23 cellular contexts compared by ENCODE assay signal in the genomic region with DNA sequence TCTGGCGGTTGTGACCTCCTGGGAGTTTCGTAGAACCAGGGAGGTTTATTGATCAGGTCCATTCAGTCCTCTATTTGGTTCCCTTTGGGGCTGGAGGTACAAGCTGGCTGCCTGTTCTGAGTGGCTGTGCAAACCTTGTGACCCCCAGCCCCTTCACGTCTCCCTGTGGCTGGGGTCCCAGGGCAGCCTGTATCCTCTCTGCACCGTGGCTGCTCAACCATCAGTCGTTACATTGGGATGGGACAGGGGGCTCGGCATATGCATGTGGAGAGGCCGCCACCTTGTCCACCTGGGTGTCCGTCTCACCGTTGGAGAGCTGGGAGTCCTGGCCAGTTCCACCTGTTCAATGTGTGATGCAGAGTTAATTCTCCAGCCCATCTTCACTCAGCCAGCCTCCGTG.
DNase-seq lines count a peak whose midpoint lies in the region; ATAC-seq and TF ChIP-seq lines count a peak whose summit lies in the region.
"Had no signal": no experiment of that assay in that cellular context is flagged by ENCODE, and none has a peak within 500 bp of the region (broad histone marks: within the 10 kb centered on the region; RNA-seq: fewer than 3 reads in every experiment).

No MANE protein-coding gene starts in this region.

- H3K18ac ChIP-seq in H9 (ENCODE audit: insufficient read length, low read depth, low read length) (no peak overlapping the region), mesendoderm (ENCODE audit: low read length) (no peak overlapping the region)

- H3K14ac ChIP-seq in H9 (ENCODE audit: insufficient read depth, low read length) = no peak overlapping the region

- H3K4ac ChIP-seq in H9 (ENCODE audit: low read depth, low read length) = no peak overlapping the region
- no peak overlapping the region for H3K4ac ChIP-seq in mesendoderm (ENCODE audit: low read depth, low read length)

- H3K4me2 ChIP-seq in H9 (ENCODE audit: insufficient read depth, insufficient read length, low read length) = no peak overlapping the region
- H3K4me2 ChIP-seq in mesendoderm (ENCODE audit: low read length) = no peak overlapping the region
- H3K4me2 ChIP-seq: A549; BLaER1 treated with 17β-estradiol and CSF1 and Interleukin-3, amounts not matched to agents 10 nM and 100 nM had no signal

- no peak for TF ChIP-seq CTCF in H9 (conservative IDR thresholded peaks at IDR 0.05)
- TF ChIP-seq CTCF in WTC11 (IDR thresholded peaks at IDR 0.05) = no peak
- no peak for TF ChIP-seq CTCF in sigmoid colon (IDR thresholded peaks at IDR 0.05)

- POLR2A ChIA-PET in WTC11 (lab: Charles Lee) = no interaction called here

- H3K79me1 ChIP-seq in H9 (ENCODE audit: insufficient read depth, low read depth, low read length, poor library complexity, severe bottlenecking) = no peaks in the 10 kb centered on the region
- no peaks in the 10 kb centered on the region for H3K79me1 ChIP-seq in mesendoderm (ENCODE audit: low read length)

- H3K36me3 Mint-ChIP-seq in H9 (ENCODE audit: insufficient read depth in 1 of 3, low read depth in 3 of 3) = no peaks in the 10 kb centered on the region; a peak in 2 of 7 replicates
- H3K36me3 Mint-ChIP-seq in WTC11 = no peaks in the 10 kb centered on the region

- H3K27me3 Mint-ChIP-seq in H9 (ENCODE audit: low read depth) = no peaks in the 10 kb centered on the region
- H3K27me3 Mint-ChIP-seq in WTC11 (ENCODE audit: low read depth) = no peaks in the 10 kb centered on the region
- H3K27me3 Mint-ChIP-seq: CD4-positive, alpha-beta T cell had no signal

- no CpG with 5 or more reads among the region's 10 CpGs for WGBS in H9 (ENCODE audit: extremely low coverage, insufficient read length, low lambda C conversion rate)
- no CpG with 5 or more reads among the region's 10 CpGs for WGBS in mesendoderm (ENCODE audit: extremely low coverage, insufficient coverage, low lambda C conversion rate)
- WGBS in sigmoid colon, 2 donors = 89 to 97% methylated on average over 10 of the region's 10 CpGs

- no peak overlapping the region for H3K4me3 Mint-ChIP-seq in H9
- H3K4me3 Mint-ChIP-seq in WTC11 = no peak overlapping the region; the same call in 1 of the 2 replicates
- H3K4me3 Mint-ChIP-seq: CD4-positive, alpha-beta T cell had no signal

- H3K4me1 Mint-ChIP-seq in H9 (peaks cover 35 to 46% of the 10 kb centered on the region in 2 experiments), WTC11 (peaks cover 31% of the 10 kb centered on the region)

- H3K23ac ChIP-seq in H9 (ENCODE audit: insufficient read length, low read depth, low read length) (no peak overlapping the region), mesendoderm (ENCODE audit: low read length) (peak overlapping the region; percentile 37)

- H3T11ph ChIP-seq in H9 (ENCODE audit: low read length) = no peak overlapping the region

- no peak for ATAC-seq in WTC11
- no peak for ATAC-seq in HG02610 (IDR thresholded peaks at IDR 0.05; ENCODE audit: unreplicated experiment)
- ATAC-seq: A549, PC-3 had no signal

- no peak overlapping the region for H2BK12ac ChIP-seq in H9 (ENCODE audit: insufficient read length, low read depth, low read length)

- H2BK15ac ChIP-seq in H9 (ENCODE audit: low read depth, low read length) = no peak overlapping the region
- no peak overlapping the region for H2BK15ac ChIP-seq in mesendoderm (replicated peaks; ENCODE audit: low read depth)

- no peak for TF ChIP-seq POLR2A in sigmoid colon (IDR thresholded peaks at IDR 0.05)

- H3K9ac ChIP-seq in H9 (ENCODE audit: extremely low read depth, insufficient read length, low read length) (no peak overlapping the region), mesendoderm (ENCODE audit: low read length) (no peak overlapping the region)
- H3K9ac ChIP-seq: BLaER1 treated with 17β-estradiol and CSF1 and Interleukin-3, amounts not matched to agents 10 nM and 100 nM had no signal

- no peak overlapping the region for H4K5ac ChIP-seq in H9 (ENCODE audit: insufficient read length, low read depth, low read length)
- H4K5ac ChIP-seq in mesendoderm (ENCODE audit: low read length) = no peak overlapping the region

- no peak overlapping the region for H3K27ac ChIP-seq in H9 (ENCODE audit: insufficient read length, low read depth, low read length)
- H3K27ac ChIP-seq in mesendoderm (ENCODE audit: low read depth, low read length) = no peak overlapping the region
- H3K27ac ChIP-seq in sigmoid colon = no peak overlapping the region
- H3K27ac ChIP-seq: A549; BLaER1 treated with 17β-estradiol and CSF1 and Interleukin-3, amounts not matched to agents 10 nM and 100 nM; HL-60; SJSA1 had no signal

- no peak for DNase-seq in H9
- no peak for DNase-seq in WTC11 (ENCODE audit: low spot score)
- DNase-seq in mesendoderm = no peak
- DNase-seq in sigmoid colon = peak; percentile 39
- no peak for DNase-seq in RPMI8226
- no peak for DNase-seq in pons (ENCODE audit: low spot score)
- DNase-seq: AML-193; CD4-positive, alpha-beta T cell; NCI-H1048; NCI-H1417; NCI-H1694; NCI-H2029 treated with DMSO at 0.1 percent for 48 hours; NCI-H446 treated with DMSO at 0.1 percent for 48 hours; NCI-H526; NCI-H82; NK-92 treated with Interleukin-12 subunit alpha and Interleukin-12 subunit beta, amount 100 ng/mL, for 24 hours; PC-3; Right ventricle myocardium superior had no signal

- no peak for TF ChIP-seq EP300 in sigmoid colon (IDR thresholded peaks at IDR 0.05)

- no peak overlapping the region for H4K8ac ChIP-seq in H9 (replicated peaks; ENCODE audit: insufficient read length, low read depth, low read length)
- H4K8ac ChIP-seq in mesendoderm (ENCODE audit: low read depth, low read length) = no peak overlapping the region

- H3K27me3 ChIP-seq in H9 (ENCODE audit: insufficient read depth, low read length) = no peaks in the 10 kb centered on the region
- no peaks in the 10 kb centered on the region for H3K27me3 ChIP-seq in mesendoderm (ENCODE audit: insufficient read depth, low read length, poor library complexity)
- H3K27me3 ChIP-seq in sigmoid colon = no peaks in the 10 kb centered on the region
- H3K27me3 ChIP-seq: BLaER1 treated with 17β-estradiol and CSF1 and Interleukin-3, amounts not matched to agents 10 nM and 100 nM; SJSA1 had no signal

- H3K56ac ChIP-seq in H9 (ENCODE audit: insufficient read length, low read depth, low read length) (no peak overlapping the region), mesendoderm (ENCODE audit: low read length) (no peak overlapping the region)

- H3K4me3 ChIP-seq in mesendoderm (ENCODE audit: low read length) (no peak overlapping the region), sigmoid colon (no peak overlapping the region)
- H3K4me3 ChIP-seq: A549; BLaER1 treated with 17β-estradiol and CSF1 and Interleukin-3, amounts not matched to agents 10 nM and 100 nM; SJSA1 had no signal

- H2AK5ac ChIP-seq in H9 (ENCODE audit: insufficient read length, low read length) = no peak overlapping the region
- no peak overlapping the region for H2AK5ac ChIP-seq in mesendoderm (ENCODE audit: low read length)

- H2BK5ac ChIP-seq in H9 (ENCODE audit: insufficient read length, low read length) (no peak overlapping the region), mesendoderm (ENCODE audit: low read length) (no peak overlapping the region)

- H3K36me3 ChIP-seq in mesendoderm (ENCODE audit: control insufficient read depth, insufficient read depth, low read length) (no peaks in the 10 kb centered on the region), sigmoid colon (no peaks in the 10 kb centered on the region)
- H3K36me3 ChIP-seq: SJSA1 had no signal

- H2AFZ ChIP-seq in H9 (ENCODE audit: low read length) = no peak overlapping the region

- H3K27ac Mint-ChIP-seq in H9 (peak overlapping the region in 2 of 3 experiments; percentile 79 to 82; a peak in 4 of 7 replicates), WTC11 (peak overlapping the region; percentile 75)
- H3K27ac Mint-ChIP-seq: CD4-positive, alpha-beta T cell had no signal

- H3K4me1 ChIP-seq in H9 (ENCODE audit: insufficient read depth, low read length) (0 out of 2 replicates have a peak, but pooled peaks cover 2% of the 10 kb centered on the region), mesendoderm (ENCODE audit: control insufficient read depth, low read depth, low read length) (no peaks in the 10 kb centered on the region), sigmoid colon (no peaks in the 10 kb centered on the region)
- H3K4me1 ChIP-seq: A549, SJSA1 had no signal

- no peaks in the 10 kb centered on the region for H3K9me3 ChIP-seq in H9 (ENCODE audit: control insufficient read depth, low read depth, low read length)
- no peaks in the 10 kb centered on the region for H3K9me3 ChIP-seq in sigmoid colon
- H3K9me3 ChIP-seq: A549; BLaER1 treated with 17β-estradiol and CSF1 and Interleukin-3, amounts not matched to agents 10 nM and 100 nM; SJSA1 had no signal

- no peak overlapping the region for H2BK20ac ChIP-seq in H9 (ENCODE audit: low read depth, low read length, poor library complexity, severe bottlenecking)

- H2BK120ac ChIP-seq in H9 (ENCODE audit: low read depth, low read length, poor library complexity, severe bottlenecking) (no peak overlapping the region), mesendoderm (ENCODE audit: low read depth, low read length) (no peak overlapping the region)

- CTCF ChIA-PET in WTC11 (lab: Charles Lee) = interaction anchor here (1.4 kb wide), 1 partner anchor 159 kb away, joined by 4 read pairs; no protein-coding TSS in a partner anchor

- H4K91ac ChIP-seq in H9 (ENCODE audit: insufficient read length, low read depth, low read length) = no peak overlapping the region

- intact Hi-C loops in sigmoid colon (cut with DNase I) = no loop called here

- H3K23me2 ChIP-seq in H9 (ENCODE audit: insufficient read length, low read depth, low read length, poor library complexity, severe bottlenecking) = no peaks in the 10 kb centered on the region

- H3K79me2 ChIP-seq in H9 (ENCODE audit: insufficient read depth, low read length) (no peaks in the 10 kb centered on the region), mesendoderm (ENCODE audit: control insufficient read depth, insufficient read depth, low read length) (no peaks in the 10 kb centered on the region)

- no peaks in the 10 kb centered on the region for H4K20me1 ChIP-seq in H9 (ENCODE audit: control insufficient read depth, insufficient read depth, insufficient read length)

- no peaks in the 10 kb centered on the region for H3K9me3 Mint-ChIP-seq in H9
- no peaks in the 10 kb centered on the region for H3K9me3 Mint-ChIP-seq in WTC11
- H3K9me3 Mint-ChIP-seq: CD4-positive, alpha-beta T cell had no signal

TF ChIP-seq in WTC11, 78 proteins besides CTCF, POLR2A, EP300 and RAD21:
- no peak for TF ChIP-seq GABPB1 (CRISPR knock-in tag; IDR thresholded peaks at IDR 0.05)
